Comparison of ENCODE assay signal across 19 cellular contexts in the genomic region with DNA sequence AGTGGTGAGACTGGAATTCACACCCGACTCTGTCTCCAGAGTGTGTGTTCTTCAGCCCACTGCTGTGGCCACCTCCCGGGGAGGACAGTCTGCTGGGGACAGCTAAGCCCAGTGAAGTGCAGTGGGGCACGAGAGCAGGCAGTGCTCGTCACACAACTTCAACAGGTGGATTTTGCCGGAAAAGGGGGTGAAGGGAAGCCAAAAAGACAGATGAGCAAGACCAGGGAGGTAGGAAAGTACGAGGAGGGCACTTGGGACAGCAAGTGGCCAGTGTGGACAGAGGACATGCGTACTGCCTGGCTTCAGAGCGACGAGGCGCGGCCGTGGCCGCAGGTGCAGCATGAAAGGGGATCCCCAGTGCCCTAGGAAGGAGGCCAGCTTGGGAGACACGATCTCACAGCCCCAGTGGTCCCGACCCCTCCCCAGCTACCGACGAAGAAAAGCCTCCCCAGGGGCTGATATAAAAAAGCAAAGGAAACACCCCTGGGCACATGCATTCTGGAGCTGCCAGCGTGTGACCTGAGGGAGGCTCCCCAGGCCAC.
"Had no signal": no experiment of that assay in that cellular context is flagged by ENCODE, and none has a peak within 500 bp of the region (broad histone marks: within the 10 kb centered on the region; RNA-seq: fewer than 3 reads in every experiment).

No MANE protein-coding gene starts in this region.

- DNase-seq: effector CD4-positive, alpha-beta T cell; endodermal cell; heart left ventricle; hypothalamus; kidney glomerular epithelial cell; mammary epithelial cell; mucosa of descending colon; natural killer cell; occipital lobe; retina; sigmoid colon; small intestine; stimulated activated CD4-positive, alpha-beta T cell treated with anti-CD3 and anti-CD28 coated beads, Interleukin-12 subunit alpha, Interleukin-12 subunit beta, amount 100 ng/mL, for 4 hours; stimulated activated CD8-positive, alpha-beta memory T cell treated with anti-CD3 and anti-CD28 coated beads, Interleukin-4, amount 100 ng/mL, for 48 hours; stomach; transverse colon had no signal

- H3K36me3 Mint-ChIP-seq: natural killer cell; stimulated activated effector memory CD8-positive, alpha-beta T cell treated with anti-CD3 and anti-CD28 coated beads, Interleukin-12 subunit alpha, Interleukin-12 subunit beta, amount 100 ng/mL, for 72 hours had no signal

- H3K4me1 Mint-ChIP-seq: endodermal cell; natural killer cell; stimulated activated effector memory CD8-positive, alpha-beta T cell treated with anti-CD3 and anti-CD28 coated beads, Interleukin-12 subunit alpha, Interleukin-12 subunit beta, amount 100 ng/mL, for 72 hours had no signal

- H3K9me3 Mint-ChIP-seq: natural killer cell; neural progenitor cell; stimulated activated effector memory CD8-positive, alpha-beta T cell treated with anti-CD3 and anti-CD28 coated beads, Interleukin-12 subunit alpha, Interleukin-12 subunit beta, amount 100 ng/mL, for 72 hours had no signal

- H3K27ac Mint-ChIP-seq: endodermal cell; natural killer cell; neural progenitor cell; stimulated activated effector memory CD8-positive, alpha-beta T cell treated with anti-CD3 and anti-CD28 coated beads, Interleukin-12 subunit alpha, Interleukin-12 subunit beta, amount 100 ng/mL, for 72 hours had no signal

- H3K4me3 Mint-ChIP-seq: endodermal cell; natural killer cell; neural progenitor cell; stimulated activated effector memory CD8-positive, alpha-beta T cell treated with anti-CD3 and anti-CD28 coated beads, Interleukin-12 subunit alpha, Interleukin-12 subunit beta, amount 100 ng/mL, for 72 hours had no signal

- ATAC-seq: heart left ventricle; left lobe of liver; mucosa of descending colon; natural killer cell; stimulated activated effector memory CD8-positive, alpha-beta T cell treated with anti-CD3 and anti-CD28 coated beads, Interleukin-12 subunit alpha, Interleukin-12 subunit beta, amount 100 ng/mL, for 72 hours had no signal
